ENCODE assay signal across 1 cellular context in genomic region chr5:9601055-9601739, GRCh38.
TF ChIP-seq lines count a peak whose summit lies in the region.

No MANE protein-coding gene starts in this region.

TF ChIP-seq in WTC11, 78 proteins besides CTCF, POLR2A, EP300 and RAD21 (continued from another document):
- TF ChIP-seq, protein P1, sequence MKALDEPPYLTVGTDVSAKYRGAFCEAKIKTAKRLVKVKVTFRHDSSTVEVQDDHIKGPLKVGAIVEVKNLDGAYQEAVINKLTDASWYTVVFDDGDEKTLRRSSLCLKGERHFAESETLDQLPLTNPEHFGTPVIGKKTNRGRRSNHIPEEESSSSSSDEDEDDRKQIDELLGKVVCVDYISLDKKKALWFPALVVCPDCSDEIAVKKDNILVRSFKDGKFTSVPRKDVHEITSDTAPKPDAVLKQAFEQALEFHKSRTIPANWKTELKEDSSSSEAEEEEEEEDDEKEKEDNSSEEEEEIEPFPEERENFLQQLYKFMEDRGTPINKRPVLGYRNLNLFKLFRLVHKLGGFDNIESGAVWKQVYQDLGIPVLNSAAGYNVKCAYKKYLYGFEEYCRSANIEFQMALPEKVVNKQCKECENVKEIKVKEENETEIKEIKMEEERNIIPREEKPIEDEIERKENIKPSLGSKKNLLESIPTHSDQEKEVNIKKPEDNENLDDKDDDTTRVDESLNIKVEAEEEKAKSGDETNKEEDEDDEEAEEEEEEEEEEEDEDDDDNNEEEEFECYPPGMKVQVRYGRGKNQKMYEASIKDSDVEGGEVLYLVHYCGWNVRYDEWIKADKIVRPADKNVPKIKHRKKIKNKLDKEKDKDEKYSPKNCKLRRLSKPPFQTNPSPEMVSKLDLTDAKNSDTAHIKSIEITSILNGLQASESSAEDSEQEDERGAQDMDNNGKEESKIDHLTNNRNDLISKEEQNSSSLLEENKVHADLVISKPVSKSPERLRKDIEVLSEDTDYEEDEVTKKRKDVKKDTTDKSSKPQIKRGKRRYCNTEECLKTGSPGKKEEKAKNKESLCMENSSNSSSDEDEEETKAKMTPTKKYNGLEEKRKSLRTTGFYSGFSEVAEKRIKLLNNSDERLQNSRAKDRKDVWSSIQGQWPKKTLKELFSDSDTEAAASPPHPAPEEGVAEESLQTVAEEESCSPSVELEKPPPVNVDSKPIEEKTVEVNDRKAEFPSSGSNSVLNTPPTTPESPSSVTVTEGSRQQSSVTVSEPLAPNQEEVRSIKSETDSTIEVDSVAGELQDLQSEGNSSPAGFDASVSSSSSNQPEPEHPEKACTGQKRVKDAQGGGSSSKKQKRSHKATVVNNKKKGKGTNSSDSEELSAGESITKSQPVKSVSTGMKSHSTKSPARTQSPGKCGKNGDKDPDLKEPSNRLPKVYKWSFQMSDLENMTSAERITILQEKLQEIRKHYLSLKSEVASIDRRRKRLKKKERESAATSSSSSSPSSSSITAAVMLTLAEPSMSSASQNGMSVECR (CRISPR knock-in tag; IDR thresholded peaks at IDR 0.05; ENCODE audit: borderline replicate concordance) = no peak
- no peak for TF ChIP-seq ZMAT4 (CRISPR knock-in tag; IDR thresholded peaks at IDR 0.05)
- TF ChIP-seq, protein P2, sequence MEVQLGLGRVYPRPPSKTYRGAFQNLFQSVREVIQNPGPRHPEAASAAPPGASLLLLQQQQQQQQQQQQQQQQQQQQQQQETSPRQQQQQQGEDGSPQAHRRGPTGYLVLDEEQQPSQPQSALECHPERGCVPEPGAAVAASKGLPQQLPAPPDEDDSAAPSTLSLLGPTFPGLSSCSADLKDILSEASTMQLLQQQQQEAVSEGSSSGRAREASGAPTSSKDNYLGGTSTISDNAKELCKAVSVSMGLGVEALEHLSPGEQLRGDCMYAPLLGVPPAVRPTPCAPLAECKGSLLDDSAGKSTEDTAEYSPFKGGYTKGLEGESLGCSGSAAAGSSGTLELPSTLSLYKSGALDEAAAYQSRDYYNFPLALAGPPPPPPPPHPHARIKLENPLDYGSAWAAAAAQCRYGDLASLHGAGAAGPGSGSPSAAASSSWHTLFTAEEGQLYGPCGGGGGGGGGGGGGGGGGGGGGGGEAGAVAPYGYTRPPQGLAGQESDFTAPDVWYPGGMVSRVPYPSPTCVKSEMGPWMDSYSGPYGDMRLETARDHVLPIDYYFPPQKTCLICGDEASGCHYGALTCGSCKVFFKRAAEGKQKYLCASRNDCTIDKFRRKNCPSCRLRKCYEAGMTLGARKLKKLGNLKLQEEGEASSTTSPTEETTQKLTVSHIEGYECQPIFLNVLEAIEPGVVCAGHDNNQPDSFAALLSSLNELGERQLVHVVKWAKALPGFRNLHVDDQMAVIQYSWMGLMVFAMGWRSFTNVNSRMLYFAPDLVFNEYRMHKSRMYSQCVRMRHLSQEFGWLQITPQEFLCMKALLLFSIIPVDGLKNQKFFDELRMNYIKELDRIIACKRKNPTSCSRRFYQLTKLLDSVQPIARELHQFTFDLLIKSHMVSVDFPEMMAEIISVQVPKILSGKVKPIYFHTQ (CRISPR knock-in tag; IDR thresholded peaks at IDR 0.05) = no peak
- TF ChIP-seq, protein P3, sequence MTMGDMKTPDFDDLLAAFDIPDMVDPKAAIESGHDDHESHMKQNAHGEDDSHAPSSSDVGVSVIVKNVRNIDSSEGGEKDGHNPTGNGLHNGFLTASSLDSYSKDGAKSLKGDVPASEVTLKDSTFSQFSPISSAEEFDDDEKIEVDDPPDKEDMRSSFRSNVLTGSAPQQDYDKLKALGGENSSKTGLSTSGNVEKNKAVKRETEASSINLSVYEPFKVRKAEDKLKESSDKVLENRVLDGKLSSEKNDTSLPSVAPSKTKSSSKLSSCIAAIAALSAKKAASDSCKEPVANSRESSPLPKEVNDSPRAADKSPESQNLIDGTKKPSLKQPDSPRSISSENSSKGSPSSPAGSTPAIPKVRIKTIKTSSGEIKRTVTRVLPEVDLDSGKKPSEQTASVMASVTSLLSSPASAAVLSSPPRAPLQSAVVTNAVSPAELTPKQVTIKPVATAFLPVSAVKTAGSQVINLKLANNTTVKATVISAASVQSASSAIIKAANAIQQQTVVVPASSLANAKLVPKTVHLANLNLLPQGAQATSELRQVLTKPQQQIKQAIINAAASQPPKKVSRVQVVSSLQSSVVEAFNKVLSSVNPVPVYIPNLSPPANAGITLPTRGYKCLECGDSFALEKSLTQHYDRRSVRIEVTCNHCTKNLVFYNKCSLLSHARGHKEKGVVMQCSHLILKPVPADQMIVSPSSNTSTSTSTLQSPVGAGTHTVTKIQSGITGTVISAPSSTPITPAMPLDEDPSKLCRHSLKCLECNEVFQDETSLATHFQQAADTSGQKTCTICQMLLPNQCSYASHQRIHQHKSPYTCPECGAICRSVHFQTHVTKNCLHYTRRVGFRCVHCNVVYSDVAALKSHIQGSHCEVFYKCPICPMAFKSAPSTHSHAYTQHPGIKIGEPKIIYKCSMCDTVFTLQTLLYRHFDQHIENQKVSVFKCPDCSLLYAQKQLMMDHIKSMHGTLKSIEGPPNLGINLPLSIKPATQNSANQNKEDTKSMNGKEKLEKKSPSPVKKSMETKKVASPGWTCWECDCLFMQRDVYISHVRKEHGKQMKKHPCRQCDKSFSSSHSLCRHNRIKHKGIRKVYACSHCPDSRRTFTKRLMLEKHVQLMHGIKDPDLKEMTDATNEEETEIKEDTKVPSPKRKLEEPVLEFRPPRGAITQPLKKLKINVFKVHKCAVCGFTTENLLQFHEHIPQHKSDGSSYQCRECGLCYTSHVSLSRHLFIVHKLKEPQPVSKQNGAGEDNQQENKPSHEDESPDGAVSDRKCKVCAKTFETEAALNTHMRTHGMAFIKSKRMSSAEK (CRISPR knock-in tag; IDR thresholded peaks at IDR 0.05; ENCODE audit: borderline replicate concordance) = no peak
- TF ChIP-seq, protein P4, sequence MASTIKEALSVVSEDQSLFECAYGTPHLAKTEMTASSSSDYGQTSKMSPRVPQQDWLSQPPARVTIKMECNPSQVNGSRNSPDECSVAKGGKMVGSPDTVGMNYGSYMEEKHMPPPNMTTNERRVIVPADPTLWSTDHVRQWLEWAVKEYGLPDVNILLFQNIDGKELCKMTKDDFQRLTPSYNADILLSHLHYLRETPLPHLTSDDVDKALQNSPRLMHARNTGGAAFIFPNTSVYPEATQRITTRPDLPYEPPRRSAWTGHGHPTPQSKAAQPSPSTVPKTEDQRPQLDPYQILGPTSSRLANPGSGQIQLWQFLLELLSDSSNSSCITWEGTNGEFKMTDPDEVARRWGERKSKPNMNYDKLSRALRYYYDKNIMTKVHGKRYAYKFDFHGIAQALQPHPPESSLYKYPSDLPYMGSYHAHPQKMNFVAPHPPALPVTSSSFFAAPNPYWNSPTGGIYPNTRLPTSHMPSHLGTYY (CRISPR knock-in tag; IDR thresholded peaks at IDR 0.05) = no peak
- no peak for TF ChIP-seq JAZF1 (CRISPR knock-in tag; IDR thresholded peaks at IDR 0.05)
